Comparison of ENCODE assay signal across 8 cellular contexts in genomic region chr6:148146717-148147116, GRCh38.
DNase-seq lines count a peak whose midpoint lies in the region; ATAC-seq lines count a peak whose summit lies in the region.

No MANE protein-coding gene starts in this region.

- ATAC-seq in HG03378 (IDR thresholded peaks at IDR 0.05; ENCODE audit: unreplicated experiment) = peak; percentile 55
- peak; percentile 75 for ATAC-seq in effector memory CD8-positive, alpha-beta T cell (replicated peaks)

- peak overlapping the region; percentile 65 for H3K27ac Mint-ChIP-seq in activated CD4-positive, alpha-beta T cell treated with anti-CD3 and anti-CD28 coated beads, Interleukin-2, amount 10 ng/mL, durations not matched to agents 24 days and 14 days
- peak overlapping the region; percentile 9 to 39 for H3K27ac Mint-ChIP-seq in effector memory CD8-positive, alpha-beta T cell

- H3K4me3 Mint-ChIP-seq in activated CD4-positive, alpha-beta T cell treated with anti-CD3 and anti-CD28 coated beads, Interleukin-2, amount 10 ng/mL, durations not matched to agents 24 days and 14 days = no peak overlapping the region
- H3K4me3 Mint-ChIP-seq in effector memory CD8-positive, alpha-beta T cell = no peak overlapping the region

- H3K27me3 Mint-ChIP-seq in activated CD4-positive, alpha-beta T cell treated with anti-CD3 and anti-CD28 coated beads, Interleukin-2, amount 10 ng/mL, durations not matched to agents 24 days and 14 days = peaks cover 5% of the 10 kb centered on the region
- peaks cover 12 to 25% of the 10 kb centered on the region in 2 donors for H3K27me3 Mint-ChIP-seq in effector memory CD8-positive, alpha-beta T cell

- no peaks in the 10 kb centered on the region for H3K36me3 Mint-ChIP-seq in activated CD4-positive, alpha-beta T cell treated with anti-CD3 and anti-CD28 coated beads, Interleukin-2, amount 10 ng/mL, durations not matched to agents 24 days and 14 days (ENCODE audit: low read depth)
- no peaks in the 10 kb centered on the region for H3K36me3 Mint-ChIP-seq in effector memory CD8-positive, alpha-beta T cell (ENCODE audit: insufficient read depth)

- peaks cover 8% of the 10 kb centered on the region for H3K4me1 Mint-ChIP-seq in activated CD4-positive, alpha-beta T cell treated with anti-CD3 and anti-CD28 coated beads, Interleukin-2, amount 10 ng/mL, durations not matched to agents 24 days and 14 days
- H3K4me1 Mint-ChIP-seq in effector memory CD8-positive, alpha-beta T cell (ENCODE audit: low read depth in 2 of 2) = peaks cover 5% of the 10 kb centered on the region in 2 donors

- intact Hi-C loops in activated CD4-positive, alpha-beta T cell treated with anti-CD3 and anti-CD28 coated beads, Interleukin-2, amount 10 ng/mL, durations not matched to agents 24 days and 14 days (cut with micrococcal nuclease) = loop anchor here (10.0 kb wide), 1 partner anchor 318 kb away; no protein-coding TSS in a partner anchor

- DNase-seq in activated CD4-positive, alpha-beta T cell treated with anti-CD3 and anti-CD28 coated beads, Interleukin-2, amount 10 ng/mL, durations not matched to agents 24 days and 14 days = peak; percentile 63
- peak in 1 of 3 experiments; percentile 3 for DNase-seq in effector memory CD8-positive, alpha-beta T cell
- DNase-seq in stimulated activated CD8-positive, alpha-beta memory T cell treated with anti-CD3 and anti-CD28 coated beads, Interleukin-15, amount 100 ng/mL, for 48 hours (ENCODE audit: low read depth in 2 of 2) = peak; percentile 31 to 32
- no peak for DNase-seq in NCI-H2081 (lab: John Stamatoyannopoulos, UW)
- DNase-seq in NCI-H446 treated with DMSO at 0.1 percent for 48 hours (lab: John Stamatoyannopoulos, UW) = no peak
- DNase-seq in GF-D8 (lab: John Stamatoyannopoulos, UW) = no peak
- DNase-seq in effector CD8-positive, alpha-beta T cell (lab: John Stamatoyannopoulos, UW) = no peak

- peaks cover 7% of the 10 kb centered on the region for H3K9me3 Mint-ChIP-seq in activated CD4-positive, alpha-beta T cell treated with anti-CD3 and anti-CD28 coated beads, Interleukin-2, amount 10 ng/mL, durations not matched to agents 24 days and 14 days
- H3K9me3 Mint-ChIP-seq in effector memory CD8-positive, alpha-beta T cell = no peaks in the 10 kb centered on the region

Comparison
In these comparisons a context has a peak if more than half of its experiments do, and no peak if none do; other contexts are left out.
1. DNase-seq: peak in activated CD4-positive, alpha-beta T cell treated with anti-CD3 and anti-CD28 coated beads, Interleukin-2, amount 10 ng/mL, durations not matched to agents 24 days and 14 days (single experiment) and stimulated activated CD8-positive, alpha-beta memory T cell treated with anti-CD3 and anti-CD28 coated beads, Interleukin-15, amount 100 ng/mL, for 48 hours (2 of 2); none in NCI-H2081 (0 of 2), NCI-H446 treated with DMSO at 0.1 percent for 48 hours (single experiment), GF-D8 (single experiment) and effector CD8-positive, alpha-beta T cell (single experiment).